8 cellular contexts compared by ENCODE assay signal in genomic region chr22:42519544-42520237, GRCh38. TPM values are rescaled to one million over a fixed set of nuclear protein-coding genes. Genes with fewer than 3 reads are reported as not detected.
A peak's percentile ranks its signal among the peaks of the same experiment; 100 is the strongest.
DNase-seq lines count a peak whose midpoint lies in the region; ATAC-seq and TF ChIP-seq lines count a peak whose summit lies in the region.

Gene RRP7A (minus strand): TSS chr22:42519796. CDS start chr22:42519786, 10 bp downstream.

- H3K4me3 ChIP-seq in MG63: peak within 1 kb of the TSS; percentile 92
- H3K4me3 ChIP-seq in prostate gland: peak within 1 kb of the TSS; percentile 77 to 84
- peak within 1 kb of the TSS; percentile 75 for H3K4me3 ChIP-seq in upper lobe of right lung

- intact Hi-C loops in left ventricle myocardium superior (cut with micrococcal nuclease): no loop called here
- intact Hi-C loops in prostate gland (cut with DNase I): no loop called here
- intact Hi-C loops in upper lobe of right lung (cut with DNase I): no loop called here

- H3K27ac ChIP-seq in prostate gland: peak within 1 kb of the TSS; percentile 74 to 78
- H3K27ac ChIP-seq in upper lobe of right lung: peak within 1 kb of the TSS; percentile 72

- ATAC-seq in GM21717 (IDR thresholded peaks at IDR 0.05; ENCODE audit: unreplicated experiment) (peak; percentile 66), left ventricle myocardium superior (peak; percentile 97), upper lobe of right lung (peak; percentile 97)

- DNase-seq in EL (peak; percentile 75), MG63 (peak; percentile 75), T-helper 2 cell (peak; percentile 69 to 88 (median 80)), amygdala (lab: John Stamatoyannopoulos, UW) (peak in 53 of 56 donors; percentile 25 to 89 (median 66)), left ventricle myocardium superior (peak; percentile 88), prostate gland (ENCODE audit: low spot score) (peak; percentile 74), upper lobe of right lung (peak; percentile 90)

- H3K4me1 ChIP-seq in prostate gland (replicated peaks) (no peaks in the 10 kb centered on the region), upper lobe of right lung (peaks cover 4% of the 10 kb centered on the region)

- WGBS in prostate gland: under 1% methylated on average over 32 of the region's 57 CpGs

- TF ChIP-seq CTCF in prostate gland (IDR thresholded peaks at IDR 0.05): peak in 1 of 4 experiments; percentile 44
- no peak for TF ChIP-seq CTCF in upper lobe of right lung (IDR thresholded peaks at IDR 0.05)

- peak; percentile 72 for TF ChIP-seq POLR2A in prostate gland (IDR thresholded peaks at IDR 0.05)

- H3K27me3 ChIP-seq in MG63 (no peaks in the 10 kb centered on the region), prostate gland (replicated peaks; ENCODE audit: insufficient read depth) (no peaks in the 10 kb centered on the region), upper lobe of right lung (no peaks in the 10 kb centered on the region)

- peaks cover 20% of the 10 kb centered on the region for H3K36me3 ChIP-seq in MG63
- no peaks in the 10 kb centered on the region for H3K36me3 ChIP-seq in prostate gland
- peaks cover 20% of the 10 kb centered on the region for H3K36me3 ChIP-seq in upper lobe of right lung

- H3K9me3 ChIP-seq in MG63 (no peaks in the 10 kb centered on the region), prostate gland (no peaks in the 10 kb centered on the region), upper lobe of right lung (no peaks in the 10 kb centered on the region)

RNA-seq across cellular contexts. Expression of gene RRP7A, which starts in this region (rescaled TPM):
- total RNA-seq in MG63 (2014; rRNA removed; shearing (Covaris generic); ENCODE audit: low replicate concordance): 60.5 and 99.6 TPM in 2 replicates
- total RNA-seq in left ventricle myocardium superior: 16.0 TPM
- total RNA-seq in prostate gland: 10 to 100 TPM; 32.4 to 41.5 TPM
- 31.2 TPM for total RNA-seq in upper lobe of right lung

Comparison
In these comparisons a context has a peak if more than half of its experiments do, and no peak if none do; other contexts are left out.
1. Peak in every context shown above with its lines: DNase-seq, ATAC-seq, H3K4me3 ChIP-seq and H3K27ac ChIP-seq.